Comparison of ENCODE assay signal across 23 cellular contexts in genomic region chr18:49001587-49001986, GRCh38. TPM values are rescaled to one million over a fixed set of nuclear protein-coding genes. Genes with fewer than 3 reads are reported as not detected.
DNase-seq lines count a peak whose midpoint lies in the region; ATAC-seq, FAIRE-seq and TF ChIP-seq lines count a peak whose summit lies in the region.
"Had no signal": no experiment of that assay in that cellular context is flagged by ENCODE, and none has a peak within 500 bp of the region (broad histone marks: within the 10 kb centered on the region; RNA-seq: fewer than 3 reads in every experiment).

No MANE protein-coding gene starts in this region.

- H3K4me1 ChIP-seq in A549 = peaks cover 23% of the 10 kb centered on the region
- H3K4me1 ChIP-seq in mesenchymal stem cell (ENCODE audit: control insufficient read depth, insufficient read depth, low read depth, low read length) = peaks cover 24% of the 10 kb centered on the region
- peaks cover 26% of the 10 kb centered on the region for H3K4me1 ChIP-seq in osteoblast (ENCODE audit: insufficient read depth, low read length)

- H3K4me3 ChIP-seq in A549 (no peak overlapping the region), mesenchymal stem cell (ENCODE audit: insufficient read depth in 1 of 2, low read depth in 1 of 2, low read length in 2 of 2) (no peak overlapping the region), osteoblast (ENCODE audit: insufficient read depth, low read length) (no peak overlapping the region)
- H3K4me3 ChIP-seq: BLaER1, SJCRH30 had no signal

- H3K79me2 ChIP-seq in osteoblast (ENCODE audit: insufficient read depth, low read length) = no peaks in the 10 kb centered on the region

- H4K91ac ChIP-seq in mesenchymal stem cell (ENCODE audit: low read length) = peak overlapping the region; percentile 37

- no peaks in the 10 kb centered on the region for H3K9me3 ChIP-seq in A549
- H3K9me3 ChIP-seq in T-helper 17 cell (ENCODE audit: control insufficient read depth, low read length, poor library complexity, severe bottlenecking) = no peaks in the 10 kb centered on the region
- no peaks in the 10 kb centered on the region for H3K9me3 ChIP-seq in mesenchymal stem cell (ENCODE audit: control insufficient read depth, low read length)
- H3K9me3 ChIP-seq in osteoblast (ENCODE audit: low read depth, low read length) = no peaks in the 10 kb centered on the region
- H3K9me3 ChIP-seq: BLaER1, SJCRH30 had no signal

- H2AFZ ChIP-seq in mesenchymal stem cell (ENCODE audit: low read depth, low read length) (no peak overlapping the region), osteoblast (ENCODE audit: low read length) (no peak overlapping the region)

- H3K18ac ChIP-seq in mesenchymal stem cell (ENCODE audit: low read depth in 1 of 2, low read length in 2 of 2) = peak overlapping the region in 1 of 2 experiments; percentile 42

- no peak for TF ChIP-seq POLR2A in A549 (IDR thresholded peaks at IDR 0.05; ENCODE audit: low read length)

- no peaks in the 10 kb centered on the region for H4K20me1 ChIP-seq in osteoblast (ENCODE audit: insufficient read depth, low read length)

- no peak overlapping the region for H4K8ac ChIP-seq in mesenchymal stem cell (ENCODE audit: low read length)

- H3K27ac Mint-ChIP-seq in T-helper 17 cell = peak overlapping the region; percentile 54

- H3K4ac ChIP-seq in mesenchymal stem cell (ENCODE audit: low read depth in 1 of 2, low read length in 2 of 2) = no peak overlapping the region

- peak overlapping the region in 1 of 2 experiments; percentile 26 for H3K14ac ChIP-seq in mesenchymal stem cell (ENCODE audit: low read length in 2 of 2)

- TF ChIP-seq CTCF in A549 (IDR thresholded peaks at IDR 0.05) (no peak), osteoblast (IDR thresholded peaks at IDR 0.05; ENCODE audit: extremely low read depth, low read depth, low read length) (no peak)

- H2AK5ac ChIP-seq in mesenchymal stem cell (ENCODE audit: low read length, severe bottlenecking) = peak overlapping the region; percentile 90

- ATAC-seq in A549 (no peak), T-helper 17 cell (no peak), GM21390 (IDR thresholded peaks at IDR 0.05; ENCODE audit: unreplicated experiment) (no peak)
- ATAC-seq: SK-N-SH treated with all-trans-retinoic acid at 6 μM for 48 hours had no signal

- POLR2A ChIA-PET in A549 (lab: Yijun Ruan, JAX) = no interaction called here

- H2BK5ac ChIP-seq in mesenchymal stem cell (ENCODE audit: low read depth, low read length, poor library complexity, severe bottlenecking) = no peak overlapping the region

- H3K27me3 Mint-ChIP-seq in T-helper 17 cell = peaks cover 8% of the 10 kb centered on the region

- no peak for FAIRE-seq in A549 (lab: Jason Lieb, UNC)
- FAIRE-seq: GM12892, RCC 7860 had no signal

- no peak for DNase-seq in A549 (ENCODE audit: low read depth in 1 of 2, low spot score in 1 of 2)
- DNase-seq in T-helper 17 cell = no peak
- DNase-seq in mesenchymal stem cell = no peak
- DNase-seq in osteoblast (ENCODE audit: insufficient read length, low spot score, missing footprints) = peak; percentile 18
- DNase-seq in LoVo (ENCODE audit: low spot score) = no peak
- no peak for DNase-seq in NCI-H146 (lab: John Stamatoyannopoulos, UW)
- DNase-seq: CD4-positive, CD25-positive, alpha-beta regulatory T cell; DMS153; DND-41; H7; Karpas-422; MV-4-11; NCI-H1105; NCI-H2029; NCI-H446; NCI-H524 treated with DMSO at 0.1 percent for 48 hours; NCI-H774; SJCRH30 had no signal

- CTCF ChIA-PET in A549 (lab: Yijun Ruan, JAX) = interaction anchor here (1.1 to 1.3 kb wide), 2 partner anchors 72 to 178 kb away, joined by 3 read pairs; no protein-coding TSS in a partner anchor

- H3K79me1 ChIP-seq in mesenchymal stem cell (replicated peaks; ENCODE audit: low read length, poor library complexity, severe bottlenecking) = no peaks in the 10 kb centered on the region

- H3K4me2 ChIP-seq in A549 = no peak overlapping the region
- H3K4me2 ChIP-seq in mesenchymal stem cell (ENCODE audit: low read length, poor library complexity, severe bottlenecking) = no peak overlapping the region
- H3K4me2 ChIP-seq in osteoblast (ENCODE audit: insufficient read depth, low read length) = no peak overlapping the region
- H3K4me2 ChIP-seq: BLaER1 had no signal

- no peak overlapping the region for H3K9ac ChIP-seq in mesenchymal stem cell (ENCODE audit: low read length)
- H3K9ac ChIP-seq: BLaER1 had no signal

- peaks cover 23% of the 10 kb centered on the region for H3K4me1 Mint-ChIP-seq in T-helper 17 cell

- H3K36me3 ChIP-seq in mesenchymal stem cell (ENCODE audit: control insufficient read depth in 1 of 2, insufficient read depth in 2 of 2, low read depth in 1 of 2, low read length in 2 of 2) (peaks cover 0 to 5% of the 10 kb centered on the region in 2 experiments), osteoblast (ENCODE audit: insufficient read depth, low read length) (no peaks in the 10 kb centered on the region)
- H3K36me3 ChIP-seq: SJCRH30 had no signal

- no peak for TF ChIP-seq RAD21 in A549 (conservative IDR thresholded peaks at IDR 0.05 in 1 of 2, IDR thresholded peaks at IDR 0.05 in 1 of 2)

- H3K27me3 ChIP-seq in mesenchymal stem cell (ENCODE audit: control insufficient read depth in 1 of 2, insufficient read depth in 1 of 2, low read length in 2 of 2) (no peaks in the 10 kb centered on the region), osteoblast (ENCODE audit: insufficient read depth, low read length) (no peaks in the 10 kb centered on the region)
- H3K27me3 ChIP-seq: BLaER1, SJCRH30 had no signal

- H2BK15ac ChIP-seq in mesenchymal stem cell (ENCODE audit: low read depth, poor library complexity, severe bottlenecking) = no peak overlapping the region

- no peak overlapping the region for H3K4me3 Mint-ChIP-seq in T-helper 17 cell
- H3K4me3 Mint-ChIP-seq: CD4-positive, CD25-positive, alpha-beta regulatory T cell had no signal

- 100% methylated on average over 2 of the region's 4 CpGs for WGBS in A549 (ENCODE audit: missing lambda C conversion rate)
- 62% methylated on average over 1 of the region's 4 CpGs for WGBS in mesenchymal stem cell

- H3K27ac ChIP-seq in A549 (peak overlapping the region; percentile 50 to 100; a peak in 5 of 6 replicates), mesenchymal stem cell (ENCODE audit: low read length, poor library complexity, severe bottlenecking) (no peak overlapping the region), osteoblast (ENCODE audit: low read depth, low read length) (no peak overlapping the region)
- H3K27ac ChIP-seq: BLaER1, SJCRH30 had no signal

- H2BK12ac ChIP-seq in mesenchymal stem cell (ENCODE audit: low read length in 2 of 2) = peak overlapping the region; percentile 13 to 41

- TF ChIP-seq EP300 in A549 (IDR thresholded peaks at IDR 0.05) = no peak

- no peaks in the 10 kb centered on the region for H3K36me3 Mint-ChIP-seq in T-helper 17 cell (ENCODE audit: low read depth)
- H3K36me3 Mint-ChIP-seq: CD4-positive, CD25-positive, alpha-beta regulatory T cell had no signal

- H3K23ac ChIP-seq in mesenchymal stem cell (ENCODE audit: low read length in 2 of 2) = no peak overlapping the region

- no peak overlapping the region for H2BK120ac ChIP-seq in mesenchymal stem cell (ENCODE audit: low read depth, low read length)

TF ChIP-seq in A549, 52 proteins besides CTCF, POLR2A, EP300 and RAD21:
- TF ChIP-seq HDAC2 (IDR thresholded peaks at IDR 0.05) (no peak), RFX5 (IDR thresholded peaks at IDR 0.05) (no peak)

RNA-seq across cellular contexts. Expression of gene SMAD7, which starts 50.8 kb away (rescaled TPM):
- polyA plus RNA-seq in A549 (2011; rRNA removed) (18.9 and 19.9 TPM in 2 replicates), A549 (2017; fragmentation: RNase III; extraction: RNeasy Plus Mini Kit Qiagen cat#74134 plus additional on column Dnase treatment) (26.9 to 29.1 TPM (median 29.0 TPM) in 3 replicates)
- polyA plus RNA-seq in A549 (2012; cell fraction: cytosol; rRNA removed) = 38.2 and 48.5 TPM in 2 replicates
- 76.0 and 84.4 TPM in 2 replicates for polyA plus RNA-seq in A549 (2012; cell fraction: nucleus; rRNA removed)
- polyA minus RNA-seq in A549 (2011; rRNA and poly(A)+ RNA removed) = 51.4 and 52.2 TPM in 2 replicates
- total RNA-seq in T-helper 17 cell (100 to 1,000 TPM; 161 to 181 TPM), osteoblast (76.0 and 81.6 TPM in 2 replicates)
- 9.6 TPM for polyA plus RNA-seq in mesenchymal stem cell (2013, experiment 1 of 2)
- polyA plus RNA-seq in mesenchymal stem cell (2013, experiment 2 of 2) = 9.9 TPM

Comparison
In these comparisons a context has a peak if more than half of its experiments do, and no peak if none do; other contexts are left out.
1. H3K27ac ChIP-seq: peak in A549 (2 of 2); none in mesenchymal stem cell (single experiment) and osteoblast (single experiment).